ENCODE assay signal across 16 cellular contexts in genomic region chr2:383173-383572, GRCh38.
DNase-seq lines count a peak whose midpoint lies in the region; ATAC-seq and TF ChIP-seq lines count a peak whose summit lies in the region.
"Had no signal": no experiment of that assay in that cellular context is flagged by ENCODE, and none has a peak within 500 bp of the region (broad histone marks: within the 10 kb centered on the region; RNA-seq: fewer than 3 reads in every experiment).

No MANE protein-coding gene starts in this region.

- H3K36me3 ChIP-seq in SK-N-SH (replicated peaks in 1 of 2; ENCODE audit: control insufficient read depth in 1 of 2, insufficient read depth in 2 of 2, low read length in 1 of 2) = no peaks in the 10 kb centered on the region
- H3K36me3 ChIP-seq: left lung had no signal

- H3K4me3 ChIP-seq in SK-N-SH (ENCODE audit: low read depth in 2 of 2, low read length in 1 of 2) = no peak overlapping the region
- H3K4me3 ChIP-seq: left lung had no signal

- TF ChIP-seq CTCF in SK-N-SH (IDR thresholded peaks at IDR 0.05) = no peak
- TF ChIP-seq CTCF in nephron (IDR thresholded peaks at IDR 0.05; ENCODE audit: unreplicated experiment in 3 of 3) = peak; percentile 31 to 40 (median 31)

- POLR2A ChIA-PET in SK-N-SH (lab: Yijun Ruan, JAX) = no interaction called here

- H3K4me3 Mint-ChIP-seq in nephron = no peak overlapping the region
- H3K4me3 Mint-ChIP-seq: activated naive CD8-positive, alpha-beta T cell treated with anti-CD3 and anti-CD28 coated beads for 36 hours; natural killer cell had no signal

- H4K20me1 ChIP-seq in SK-N-SH (ENCODE audit: insufficient read depth) = no peaks in the 10 kb centered on the region

- H3K9ac ChIP-seq in SK-N-SH = no peak overlapping the region

- H3K79me2 ChIP-seq in SK-N-SH (ENCODE audit: insufficient read depth) = no peaks in the 10 kb centered on the region

- no peaks in the 10 kb centered on the region for H3F3A ChIP-seq in SK-N-SH (replicated peaks; ENCODE audit: insufficient read depth)

- TF ChIP-seq RAD21 in SK-N-SH (IDR thresholded peaks at IDR 0.05; ENCODE audit: low read length) = peak; percentile 42

- H3K36me3 Mint-ChIP-seq in nephron (ENCODE audit: low read depth) = no peaks in the 10 kb centered on the region
- H3K36me3 Mint-ChIP-seq: activated naive CD8-positive, alpha-beta T cell treated with anti-CD3 and anti-CD28 coated beads for 36 hours had no signal

- no peak for ATAC-seq in SK-N-SH treated with all-trans-retinoic acid at 6 μM for 48 hours
- ATAC-seq: left lung, natural killer cell had no signal

- no peak overlapping the region for H3K4me2 ChIP-seq in SK-N-SH

- no peak overlapping the region for H3K27ac ChIP-seq in SK-N-SH (ENCODE audit: low read depth in 2 of 2, low read length in 1 of 2)
- H3K27ac ChIP-seq: epithelial cell of prostate, left lung had no signal

- peaks cover 12% of the 10 kb centered on the region for H3K9me3 Mint-ChIP-seq in nephron
- H3K9me3 Mint-ChIP-seq: activated naive CD8-positive, alpha-beta T cell treated with anti-CD3 and anti-CD28 coated beads for 36 hours; natural killer cell had no signal

- no peak for TF ChIP-seq EP300 in SK-N-SH (IDR thresholded peaks at IDR 0.05; ENCODE audit: borderline replicate concordance in 1 of 2, low read depth in 1 of 2, low read length in 1 of 2)

- H3K27ac Mint-ChIP-seq in nephron = no peak overlapping the region
- H3K27ac Mint-ChIP-seq: activated naive CD8-positive, alpha-beta T cell treated with anti-CD3 and anti-CD28 coated beads for 36 hours; natural killer cell had no signal

- H3K9me3 ChIP-seq in SK-N-SH = no peaks in the 10 kb centered on the region; the same call in 1 of the 2 replicates
- H3K9me3 ChIP-seq: left lung had no signal

- H3K4me1 ChIP-seq in SK-N-SH (ENCODE audit: control insufficient read depth in 1 of 2, insufficient read depth in 2 of 2, low read depth in 1 of 2, low read length in 1 of 2) = no peaks in the 10 kb centered on the region; a peak in 1 of 4 replicates
- H3K4me1 ChIP-seq: left lung had no signal

- peaks cover 25% of the 10 kb centered on the region for H3K27me3 Mint-ChIP-seq in nephron (ENCODE audit: low read depth)

- DNase-seq in SK-N-SH (peak; percentile 79), globus pallidus (ENCODE audit: low spot score) (peak; percentile 68), SIG-M5 (lab: John Stamatoyannopoulos, UW) (no peak), EL (no peak), CD1c-positive myeloid dendritic cell (ENCODE audit: extremely low spot score) (no peak), NOMO-1 treated with dmso at 0.1 percent for 144 hours (lab: John Stamatoyannopoulos, UW; ENCODE audit: unreplicated experiment) (no peak)
- DNase-seq: activated CD8-positive, alpha-beta memory T cell treated with anti-CD3 and anti-CD28 coated beads, Interleukin-2, amount 50 U/mL, for 48 hours; activated naive CD8-positive, alpha-beta T cell treated with anti-CD3 and anti-CD28 coated beads for 36 hours; glutamatergic neuron; left lung; natural killer cell; stimulated activated CD4-positive, alpha-beta T cell treated with anti-CD3 and anti-CD28 coated beads, Interleukin-4, amount 100 ng/mL, for 24 hours; T-helper 1 cell had no signal

- H2AFZ ChIP-seq in SK-N-SH (ENCODE audit: low read depth) = no peak overlapping the region

- CTCF ChIA-PET in SK-N-SH (lab: Yijun Ruan, JAX) = interaction anchor here (1.0 to 1.4 kb wide), 2 partner anchors 10 to 48 kb away, joined by 3 to 7 read pairs; no protein-coding TSS in a partner anchor

- H3K4me1 Mint-ChIP-seq in nephron = peaks cover 14% of the 10 kb centered on the region
- H3K4me1 Mint-ChIP-seq: activated naive CD8-positive, alpha-beta T cell treated with anti-CD3 and anti-CD28 coated beads for 36 hours; natural killer cell had no signal

- 18% methylated on average over 13 of the region's 13 CpGs for WGBS in SK-N-SH (ENCODE audit: low lambda C conversion rate)

- no peaks in the 10 kb centered on the region for H3K27me3 ChIP-seq in SK-N-SH (ENCODE audit: insufficient read depth)

- no peaks in the 10 kb centered on the region for H3K9me2 ChIP-seq in SK-N-SH

TF ChIP-seq in SK-N-SH, 30 proteins besides CTCF, POLR2A, EP300 and RAD21:
- TF ChIP-seq CHD2 (IDR thresholded peaks at IDR 0.05; ENCODE audit: low read length, partially characterized antibody) = no peak
- no peak for TF ChIP-seq MEF2A (IDR thresholded peaks at IDR 0.05; ENCODE audit: borderline replicate concordance, low read depth)
- no peak for TF ChIP-seq POLR2AphosphoS5 (IDR thresholded peaks at IDR 0.05; ENCODE audit: low read depth, low read length)
- TF ChIP-seq GABPA (IDR thresholded peaks at IDR 0.05; ENCODE audit: low read depth) = no peak
- TF ChIP-seq FOSL2 (IDR thresholded peaks at IDR 0.05; ENCODE audit: borderline replicate concordance, low read depth) = no peak

TF ChIP-seq in SK-N-SH treated with all-trans-retinoic acid at 6 μM for 48 hours, 23 proteins besides CTCF, POLR2A, EP300 and RAD21:
- TF ChIP-seq ZNF70 (CRISPR knock-in tag; IDR thresholded peaks at IDR 0.05) = no peak
- TF ChIP-seq OSR1 (CRISPR knock-in tag; IDR thresholded peaks at IDR 0.05) = no peak
- TF ChIP-seq TCF4 (CRISPR knock-in tag; IDR thresholded peaks at IDR 0.05; ENCODE audit: borderline replicate concordance) = no peak
- TF ChIP-seq BACH2 (CRISPR knock-in tag; IDR thresholded peaks at IDR 0.05; ENCODE audit: borderline replicate concordance) = no peak
- no peak for TF ChIP-seq TSHZ2 (CRISPR knock-in tag; IDR thresholded peaks at IDR 0.05)
- no peak for TF ChIP-seq POU6F1 (CRISPR knock-in tag; IDR thresholded peaks at IDR 0.05; ENCODE audit: borderline replicate concordance, low read depth)
- no peak for TF ChIP-seq GLIS3 (CRISPR knock-in tag; IDR thresholded peaks at IDR 0.05)
- no peak for TF ChIP-seq ZNF8 (CRISPR knock-in tag; IDR thresholded peaks at IDR 0.05)

Comparison
In these comparisons a context has a peak if more than half of its experiments do, and no peak if none do; other contexts are left out.
1. DNase-seq: peak in SK-N-SH (single experiment) and globus pallidus (single experiment); none in SIG-M5 (single experiment), EL (single experiment), CD1c-positive myeloid dendritic cell (single experiment) and NOMO-1 treated with dmso at 0.1 percent for 144 hours (single experiment).